Comparison of ENCODE assay signal across 25 cellular contexts in the genomic region with DNA sequence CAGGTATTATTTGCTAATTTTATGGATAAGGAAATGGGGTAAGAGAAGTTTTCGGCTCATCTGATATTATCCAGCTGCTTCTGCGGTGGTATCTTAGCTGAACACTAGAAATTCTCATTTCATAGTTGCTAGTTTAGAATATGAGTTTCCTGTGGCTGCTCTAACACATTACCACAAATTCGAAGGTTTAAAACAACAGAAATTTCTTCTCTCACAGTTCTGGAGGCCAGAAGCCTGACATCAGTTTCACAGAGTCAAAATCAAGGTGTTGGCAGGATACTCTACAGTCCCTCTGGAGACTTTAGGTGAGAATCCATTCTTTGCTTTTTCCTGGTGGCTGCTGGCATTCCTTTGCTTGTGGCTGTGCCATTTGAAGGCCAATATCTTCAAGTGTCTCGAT.
"Had no signal": no experiment of that assay in that cellular context is flagged by ENCODE, and none has a peak within 500 bp of the region (broad histone marks: within the 10 kb centered on the region; RNA-seq: fewer than 3 reads in every experiment).

No MANE protein-coding gene starts in this region.

- H3K4me1 ChIP-seq: breast epithelium, colonic mucosa, prostate gland had no signal

- H3K9me3 ChIP-seq: breast epithelium, colonic mucosa, left lung, ovary, prostate gland, right atrium auricular region, thyroid gland had no signal

- H3K36me3 ChIP-seq: breast epithelium, colonic mucosa, left lung, ovary, prostate gland, right atrium auricular region, thyroid gland had no signal

- FAIRE-seq: endothelial cell of umbilical vein had no signal

- H3K27me3 Mint-ChIP-seq: activated naive CD8-positive, alpha-beta T cell treated with anti-CD3 and anti-CD28 coated beads, Interleukin-2, amount 10 ng/mL, durations not matched to agents 7 days and 5 days; central memory CD8-positive, alpha-beta T cell; stimulated activated naive CD8-positive, alpha-beta T cell treated with anti-CD3 and anti-CD28 coated beads, Interleukin-15, Interleukin-2, amounts not matched to agents 100 ng/mL and 50 ng/mL, for 24 hours had no signal

- H3K4me3 ChIP-seq: breast epithelium, colonic mucosa, dorsolateral prefrontal cortex, left lung, lung, ovary, prostate gland, right atrium auricular region, thyroid gland had no signal

- DNase-seq: activated CD4-positive, alpha-beta memory T cell treated with anti-CD3 and anti-CD28 coated beads for 36 hours; activated CD4-positive, alpha-beta T cell treated with anti-CD3 and anti-CD28 coated beads for 48 hours; activated naive CD4-positive, alpha-beta T cell treated with Interleukin-2 at 50 U/mL for 16 hours; activated naive CD8-positive, alpha-beta T cell treated with anti-CD3 and anti-CD28 coated beads, Interleukin-2, amount 10 ng/mL, durations not matched to agents 7 days and 5 days; activated T-cell treated with anti-CD3 and anti-CD28 coated beads, Interleukin-2, amount 50 U/mL, for 48 hours; amniotic stem cell; colonic mucosa; dorsolateral prefrontal cortex; effector memory CD8-positive, alpha-beta T cell; foreskin melanocyte; immature natural killer cell; left lung; natural killer cell; ovary; stimulated activated CD4-positive, alpha-beta T cell treated with anti-CD3 and anti-CD28 coated beads, Interleukin-4, amount 100 ng/mL, for 4 hours; substantia nigra; thyroid gland had no signal

- H3K27ac Mint-ChIP-seq: activated CD4-positive, alpha-beta memory T cell treated with anti-CD3 and anti-CD28 coated beads for 36 hours; activated naive CD8-positive, alpha-beta T cell treated with anti-CD3 and anti-CD28 coated beads, Interleukin-2, amount 10 ng/mL, durations not matched to agents 7 days and 5 days; effector memory CD8-positive, alpha-beta T cell; immature natural killer cell; natural killer cell; stimulated activated naive CD8-positive, alpha-beta T cell treated with anti-CD3 and anti-CD28 coated beads, Interleukin-15, Interleukin-2, amounts not matched to agents 100 ng/mL and 50 ng/mL, for 24 hours had no signal

- H3K9me3 Mint-ChIP-seq: activated CD4-positive, alpha-beta memory T cell treated with anti-CD3 and anti-CD28 coated beads for 36 hours; central memory CD8-positive, alpha-beta T cell; effector memory CD8-positive, alpha-beta T cell; immature natural killer cell had no signal

- H3K36me3 Mint-ChIP-seq: activated CD4-positive, alpha-beta memory T cell treated with anti-CD3 and anti-CD28 coated beads for 36 hours had no signal

- H3K27ac ChIP-seq: breast epithelium, colonic mucosa, dorsolateral prefrontal cortex, ovary, prostate gland, right atrium auricular region, thyroid gland had no signal

- H3K27me3 ChIP-seq: breast epithelium, colonic mucosa, dorsolateral prefrontal cortex, left lung, ovary, right atrium auricular region, thyroid gland had no signal

- H3K4me3 Mint-ChIP-seq: activated CD4-positive, alpha-beta memory T cell treated with anti-CD3 and anti-CD28 coated beads for 36 hours; activated naive CD8-positive, alpha-beta T cell treated with anti-CD3 and anti-CD28 coated beads, Interleukin-2, amount 10 ng/mL, durations not matched to agents 7 days and 5 days; central memory CD8-positive, alpha-beta T cell; effector memory CD8-positive, alpha-beta T cell; immature natural killer cell; natural killer cell; stimulated activated naive CD8-positive, alpha-beta T cell treated with anti-CD3 and anti-CD28 coated beads, Interleukin-15, Interleukin-2, amounts not matched to agents 100 ng/mL and 50 ng/mL, for 24 hours had no signal

- ATAC-seq: effector memory CD8-positive, alpha-beta T cell; esophagus mucosa; natural killer cell had no signal
